In the genomic region with DNA sequence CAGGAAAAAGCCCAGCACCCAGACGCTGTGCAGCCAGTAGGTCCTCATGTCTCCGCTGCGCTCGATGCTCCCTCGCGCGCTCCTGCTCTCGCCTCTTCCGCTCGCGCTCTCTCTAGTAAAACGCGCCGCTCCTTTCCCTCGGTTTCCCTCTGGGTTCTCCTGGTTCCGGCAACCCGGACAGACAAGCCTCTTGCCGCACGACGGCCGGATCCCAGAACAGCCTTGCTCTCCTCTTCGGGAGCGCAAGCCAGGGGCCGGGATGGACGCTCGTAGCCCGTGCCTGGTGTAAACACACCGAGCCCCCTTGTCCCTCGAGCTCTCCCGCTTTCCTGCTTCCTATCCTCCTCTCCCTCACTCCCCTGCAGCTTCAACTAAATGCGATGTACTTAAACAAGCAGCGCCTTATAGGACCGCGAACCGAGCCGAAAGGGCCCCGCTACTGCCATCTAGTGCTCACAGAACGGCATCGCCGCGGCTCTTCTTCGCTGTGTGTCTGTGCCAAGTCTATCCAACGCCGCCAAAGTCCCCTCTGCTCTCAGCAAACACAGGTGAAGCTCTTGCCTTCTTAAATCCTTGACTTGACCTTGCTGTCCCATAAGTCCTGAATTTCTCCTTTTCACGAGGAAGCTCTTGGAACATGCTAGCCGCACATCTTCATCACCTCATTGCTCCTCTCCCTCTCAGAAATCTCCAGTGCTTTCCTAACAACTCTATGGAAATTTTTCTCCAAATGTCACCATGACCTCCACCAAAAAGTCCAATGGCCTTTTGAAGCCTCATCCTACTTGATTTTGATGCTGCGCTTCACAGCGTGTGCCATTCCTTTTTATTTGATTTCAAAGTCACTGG, we compare ENCODE assay signal across 9 cellular contexts.
DNase-seq lines count a peak whose midpoint lies in the region; ATAC-seq, FAIRE-seq and TF ChIP-seq lines count a peak whose summit lies in the region.
"Had no signal": no experiment of that assay in that cellular context is flagged by ENCODE, and none has a peak within 500 bp of the region (broad histone marks: within the 10 kb centered on the region; RNA-seq: fewer than 3 reads in every experiment).

No MANE protein-coding gene starts in this region.

- H3K9me3 ChIP-seq in OCI-LY3 (ENCODE audit: insufficient read depth, low read length) (no peaks in the 10 kb centered on the region), heart right ventricle (no peaks in the 10 kb centered on the region), parathyroid adenoma (ENCODE audit: control insufficient read depth, low read length) (no peaks in the 10 kb centered on the region)

- H3K27ac ChIP-seq in KMS-11, result no peak overlapping the region
- no peak overlapping the region for H3K27ac ChIP-seq in OCI-LY3 (ENCODE audit: low read length)
- no peak overlapping the region for H3K27ac ChIP-seq in heart right ventricle
- H3K27ac ChIP-seq in parathyroid adenoma, result no peak overlapping the region

- H3K9ac ChIP-seq in KMS-11 (no peak overlapping the region), OCI-LY3 (ENCODE audit: low read length) (no peak overlapping the region), parathyroid adenoma (no peak overlapping the region)

- H3K79me2 ChIP-seq in KMS-11 (ENCODE audit: insufficient read depth, low read depth), result no peaks in the 10 kb centered on the region
- no peaks in the 10 kb centered on the region for H3K79me2 ChIP-seq in OCI-LY3 (ENCODE audit: low read length)
- no peaks in the 10 kb centered on the region for H3K79me2 ChIP-seq in parathyroid adenoma

- H3K4me3 Mint-ChIP-seq in effector memory CD8-positive, alpha-beta T cell, result no peak overlapping the region

- H3K4me1 ChIP-seq in KMS-11 (ENCODE audit: low read depth, poor library complexity, severe bottlenecking) (no peaks in the 10 kb centered on the region), OCI-LY3 (ENCODE audit: low read length) (no peaks in the 10 kb centered on the region), heart right ventricle (peaks cover 0 to 11% (median 5%) of the 10 kb centered on the region in 9 donors), parathyroid adenoma (no peaks in the 10 kb centered on the region)

- peak; percentile 90 for TF ChIP-seq CTCF in GM06990 (IDR thresholded peaks at IDR 0.05; ENCODE audit: insufficient read depth, low read length, poor library complexity, severe bottlenecking)
- peak; percentile 77 for TF ChIP-seq CTCF in KMS-11 (conservative IDR thresholded peaks at IDR 0.05; ENCODE audit: low read depth, low read length)
- TF ChIP-seq CTCF in OCI-LY3 (IDR thresholded peaks at IDR 0.05; ENCODE audit: low read depth, low read length), result peak; percentile 56
- TF ChIP-seq CTCF in heart right ventricle (IDR thresholded peaks at IDR 0.05), result peak; percentile 58 to 84 (median 79)
- TF ChIP-seq CTCF in parathyroid adenoma (IDR thresholded peaks at IDR 0.05), result peak; percentile 48

- intact Hi-C loops in heart right ventricle (cut with DNase I), result loop anchor here in 1 of 10 donors (10.0 kb wide), 1 partner anchor 1223 kb away; no protein-coding TSS in a partner anchor

- no peaks in the 10 kb centered on the region for H3K27me3 Mint-ChIP-seq in effector memory CD8-positive, alpha-beta T cell

- WGBS in heart right ventricle, 2 donors, result 3 to 4% methylated on average over 48 of the region's 48 CpGs

- ATAC-seq in heart right ventricle, result peak; percentile 84 to 94 (median 90)
- ATAC-seq in effector memory CD8-positive, alpha-beta T cell (replicated peaks), result no peak

- no peak for TF ChIP-seq POLR2A in H54 (IDR thresholded peaks at IDR 0.05; ENCODE audit: low read depth, low read length)

- H3K4me1 Mint-ChIP-seq in effector memory CD8-positive, alpha-beta T cell (ENCODE audit: low read depth in 2 of 2), result no peaks in the 10 kb centered on the region

- no peaks in the 10 kb centered on the region for H4K20me1 ChIP-seq in KMS-11 (ENCODE audit: insufficient read depth)
- no peaks in the 10 kb centered on the region for H4K20me1 ChIP-seq in OCI-LY3 (ENCODE audit: insufficient read depth, low read length)

- DNase-seq in GM06990 (ENCODE audit: extremely low read depth, insufficient read length) (peak; percentile 69), H54 (ENCODE audit: insufficient read length, low spot score) (peak; percentile 6), amniotic stem cell (lab: John Stamatoyannopoulos, UW) (peak; percentile 71), heart right ventricle (peak; percentile 48 to 64)
- no peak for DNase-seq in effector memory CD8-positive, alpha-beta T cell

- H3K36me3 ChIP-seq in GM06990 (ENCODE audit: control insufficient read depth, insufficient read depth, low read length) (no peaks in the 10 kb centered on the region), KMS-11 (ENCODE audit: insufficient read depth) (no peaks in the 10 kb centered on the region), OCI-LY3 (replicated peaks; ENCODE audit: low read depth, low read length) (no peaks in the 10 kb centered on the region), heart right ventricle (no peaks in the 10 kb centered on the region), parathyroid adenoma (ENCODE audit: control insufficient read depth, insufficient read depth, low read length) (no peaks in the 10 kb centered on the region)

- H3K4me2 ChIP-seq in KMS-11 (no peak overlapping the region; the same call in 1 of the 2 replicates), OCI-LY3 (ENCODE audit: low read length) (no peak overlapping the region), parathyroid adenoma (ENCODE audit: low read length) (peak overlapping the region; percentile 77)

- H2AFZ ChIP-seq in KMS-11 (ENCODE audit: low read depth) (peak overlapping the region; percentile 89), OCI-LY3 (ENCODE audit: low read depth, low read length) (no peak overlapping the region), parathyroid adenoma (peak overlapping the region; percentile 75)

- no peak overlapping the region for H3K27ac Mint-ChIP-seq in effector memory CD8-positive, alpha-beta T cell

- no peak overlapping the region for H3K4me3 ChIP-seq in GM06990 (replicated peaks; ENCODE audit: low read depth, low read length)
- peak overlapping the region; percentile 64 for H3K4me3 ChIP-seq in KMS-11 (IDR thresholded peaks at IDR 0.05; ENCODE audit: insufficient read depth, low read depth, low read length)
- H3K4me3 ChIP-seq in OCI-LY3 (ENCODE audit: low read length), result no peak overlapping the region
- H3K4me3 ChIP-seq in heart right ventricle, result peak overlapping the region in 9 of 10 donors; percentile 21 to 61 (median 47)
- peak overlapping the region; percentile 59 for H3K4me3 ChIP-seq in parathyroid adenoma (ENCODE audit: low read depth, low read length)

- no peak for FAIRE-seq in H54 (lab: Jason Lieb, UNC)
- FAIRE-seq: islet of Langerhans had no signal

- H3K9me3 Mint-ChIP-seq in effector memory CD8-positive, alpha-beta T cell, result peaks cover 3 to 11% of the 10 kb centered on the region in 2 donors

- H3K27me3 ChIP-seq in GM06990 (replicated peaks; ENCODE audit: control insufficient read depth, insufficient read depth, low read length) (no peaks in the 10 kb centered on the region; the same call in 1 of the 2 replicates), KMS-11 (ENCODE audit: insufficient read depth, low read depth) (no peaks in the 10 kb centered on the region), OCI-LY3 (ENCODE audit: low read depth, low read length) (no peaks in the 10 kb centered on the region; the same call in 1 of the 2 replicates), heart right ventricle (peaks cover 0 to 49% (median 34%) of the 10 kb centered on the region in 7 donors), parathyroid adenoma (ENCODE audit: control insufficient read depth, insufficient read depth, low read length) (no peaks in the 10 kb centered on the region)

- no peaks in the 10 kb centered on the region for H3K36me3 Mint-ChIP-seq in effector memory CD8-positive, alpha-beta T cell (ENCODE audit: insufficient read depth)

Comparison
In these comparisons a context has a peak if more than half of its experiments do, and no peak if none do; other contexts are left out.
1. DNase-seq: peak in GM06990 (single experiment), H54 (single experiment), amniotic stem cell (single experiment) and heart right ventricle (2 of 2); none in effector memory CD8-positive, alpha-beta T cell (0 of 3).
2. H3K4me3 ChIP-seq: peak in KMS-11 (single experiment), heart right ventricle (9 of 10) and parathyroid adenoma (single experiment); none in GM06990 (single experiment) and OCI-LY3 (single experiment).
3. Peak in every context shown above with its lines, with median percentiles within 50 percentile points of each other: CTCF ChIP-seq.